33 cellular contexts compared by ENCODE assay signal in the genomic region with DNA sequence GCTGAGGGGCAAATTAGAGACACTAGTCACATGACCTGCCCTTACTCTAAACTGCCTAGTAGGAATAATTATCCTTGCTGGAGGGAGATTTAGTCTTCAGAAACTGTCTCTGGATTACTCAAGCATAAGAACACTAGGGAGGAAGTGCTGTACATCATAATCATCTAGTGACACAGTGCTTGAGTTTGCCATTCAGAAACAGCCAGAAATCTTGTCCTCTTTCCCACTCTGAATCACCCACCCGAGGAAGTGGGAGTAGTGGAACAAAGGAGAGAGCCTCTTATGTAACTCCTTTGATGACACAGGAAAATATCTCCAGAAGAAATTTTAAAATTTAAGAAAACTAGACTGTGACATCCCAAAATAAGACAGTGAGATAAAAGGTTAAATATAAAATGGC.
"Had no signal": no experiment of that assay in that cellular context is flagged by ENCODE, and none has a peak within 500 bp of the region (broad histone marks: within the 10 kb centered on the region; RNA-seq: fewer than 3 reads in every experiment).

No MANE protein-coding gene starts in this region.

- H3K4me3 ChIP-seq: body of pancreas, Peyer's patch had no signal

- FAIRE-seq: bronchial epithelial cell had no signal

- DNase-seq: activated CD4-positive, alpha-beta T cell treated with anti-CD3 and anti-CD28 coated beads for 1 hour; activated CD4-positive, alpha-beta T cell treated with anti-CD3 and anti-CD28 coated beads, Interleukin-2, amount 10 ng/mL, durations not matched to agents 24 days and 14 days; activated CD4-positive, alpha-beta T cell treated with anti-CD3 and anti-CD28 coated beads, Interleukin-2, amount 50 U/mL, for 4 hours; activated CD4-positive, CD25-positive, alpha-beta regulatory T cell; activated CD8-positive, alpha-beta T cell treated with anti-CD3 and anti-CD28 coated beads for 36 hours; activated effector memory CD4-positive, alpha-beta T cell treated with anti-CD3 and anti-CD28 coated beads, Interleukin-2, amount 50 U/mL, for 16 hours; activated naive CD4-positive, alpha-beta T cell; activated naive CD4-positive, alpha-beta T cell treated with anti-CD3 and anti-CD28 coated beads, Interleukin-2, amount 50 U/mL, for 16 hours; activated naive CD8-positive, alpha-beta T cell treated with anti-CD3 and anti-CD28 coated beads, Interleukin-2, amount 10 ng/mL, durations not matched to agents 7 days and 5 days; activated T-cell treated with anti-CD3 and anti-CD28 coated beads, Interleukin-2, amount 50 U/mL, for 1 hour; activated T-cell treated with anti-CD3 and anti-CD28 coated beads, Interleukin-2, amount 50 U/mL, for 72 hours; body of pancreas; Karpas-422; KBM-7; NCI-H1105; NCI-H1417 treated with DMSO at 0.1 percent for 48 hours; NCI-H187 treated with DMSO at 0.1 percent for 48 hours; NCI-H2081; NCI-H345; NCI-H524 treated with DMSO at 0.1 percent for 48 hours; NCI-H748 treated with DMSO at 0.1 percent for 48 hours; NK-92 treated with Interleukin-12 subunit alpha and Interleukin-12 subunit beta, amount 100 ng/mL, for 24 hours; PC-3; Peyer's patch; RPMI8226; SW 1271; T-helper 1 cell; T-helper 2 cell; T-helper 9 cell; WERI-Rb-1 had no signal

- ATAC-seq: activated CD8-positive, alpha-beta T cell treated with anti-CD3 and anti-CD28 coated beads for 36 hours; activated T-cell treated with anti-CD3 and anti-CD28 coated beads, Interleukin-2, amount 50 U/mL, for 72 hours; activated T-helper 17 cell treated with anti-CD3 and anti-CD28 coated beads, Interleukin-2, amount 50 U/mL, for 72 hours; body of pancreas; PC-3 had no signal

- H3K9me3 ChIP-seq: body of pancreas, Peyer's patch had no signal

- H3K9me3 Mint-ChIP-seq: activated CD4-positive, alpha-beta T cell treated with anti-CD3 and anti-CD28 coated beads, Interleukin-2, amount 10 ng/mL, durations not matched to agents 24 days and 14 days; activated naive CD8-positive, alpha-beta T cell treated with anti-CD3 and anti-CD28 coated beads, Interleukin-2, amount 10 ng/mL, durations not matched to agents 7 days and 5 days; activated T-helper 17 cell treated with anti-CD3 and anti-CD28 coated beads, Interleukin-2, amount 50 U/mL, for 72 hours had no signal

- H3K27ac Mint-ChIP-seq: activated CD4-positive, alpha-beta T cell treated with anti-CD3 and anti-CD28 coated beads, Interleukin-2, amount 10 ng/mL, durations not matched to agents 24 days and 14 days; activated CD8-positive, alpha-beta T cell treated with anti-CD3 and anti-CD28 coated beads for 36 hours; activated naive CD8-positive, alpha-beta T cell treated with anti-CD3 and anti-CD28 coated beads, Interleukin-2, amount 10 ng/mL, durations not matched to agents 7 days and 5 days; activated T-cell treated with anti-CD3 and anti-CD28 coated beads, Interleukin-2, amount 50 U/mL, for 72 hours; activated T-helper 17 cell treated with anti-CD3 and anti-CD28 coated beads, Interleukin-2, amount 50 U/mL, for 72 hours; IgD-negative memory B cell had no signal

- H3K27me3 ChIP-seq: body of pancreas, Peyer's patch had no signal

- H3K36me3 Mint-ChIP-seq: activated naive CD8-positive, alpha-beta T cell treated with anti-CD3 and anti-CD28 coated beads, Interleukin-2, amount 10 ng/mL, durations not matched to agents 7 days and 5 days; IgD-negative memory B cell had no signal

- H3K36me3 ChIP-seq: Peyer's patch, WERI-Rb-1 had no signal

- H3K27ac ChIP-seq: body of pancreas, Peyer's patch, WERI-Rb-1 had no signal

- H3K4me1 ChIP-seq: body of pancreas, Peyer's patch had no signal
